In genomic region chr17:37701424-37702020, GRCh38 we compare ENCODE assay signal across 8 cellular contexts. TPM values are rescaled to one million over a fixed set of nuclear protein-coding genes. Genes with fewer than 3 reads are reported as not detected.
A peak's percentile ranks its signal among the peaks of the same experiment; 100 is the strongest.
DNase-seq lines count a peak whose midpoint lies in the region; ATAC-seq and TF ChIP-seq lines count a peak whose summit lies in the region.

No MANE protein-coding gene starts in this region.

- no peak overlapping the region for H3K4me3 Mint-ChIP-seq in T-cell

- no peaks in the 10 kb centered on the region for H3K9me3 Mint-ChIP-seq in T-cell

- peak; percentile 4 for DNase-seq in activated CD4-positive, CD25-positive, alpha-beta regulatory T cell treated with anti-CD3 and anti-CD28 coated beads, Interleukin-2, amount 50 U/mL, for 16 hours (ENCODE audit: low read depth, low spot score)
- DNase-seq in T-cell (peak in 25 of 34 experiments; percentile 2 to 32 (median 18)), brain microvascular endothelial cell (no peak), right lobe of liver (peak; percentile 48 to 71 (median 68)), OCI-M2 (lab: John Stamatoyannopoulos, UW; ENCODE audit: unreplicated experiment) (no peak)

- TF ChIP-seq CTCF in brain microvascular endothelial cell (IDR thresholded peaks at IDR 0.05; ENCODE audit: low read depth, low read length, missing control alignments): peak; percentile 81
- TF ChIP-seq CTCF in right lobe of liver (IDR thresholded peaks at IDR 0.05): peak; percentile 72 to 85 (median 84)

- POLR2A ChIA-PET in T-cell (lab: Charles Lee): no interaction called here

- H3K27ac ChIP-seq in brain microvascular endothelial cell (no peak overlapping the region), right lobe of liver (no peak overlapping the region)

- CTCF ChIA-PET in T-cell (lab: Charles Lee): interaction anchor here in 1 of 2 donors (0.5 kb wide), 1 partner anchor 13 kb away, joined by 7 read pairs; no protein-coding TSS in a partner anchor

- WGBS in right lobe of liver (ENCODE audit: insufficient coverage, low coverage, low lambda C conversion rate, missing lambda C conversion rate): 9% methylated on average over 5 of the region's 6 CpGs

- H3K36me3 ChIP-seq in brain microvascular endothelial cell (replicated peaks) (no peaks in the 10 kb centered on the region), right lobe of liver (peaks cover 0 to 6% (median 3%) of the 10 kb centered on the region in 4 donors)

- peaks cover 5 to 8% (median 5%) of the 10 kb centered on the region in 3 donors for H3K4me1 Mint-ChIP-seq in T-cell

- no peaks in the 10 kb centered on the region for H3K27me3 ChIP-seq in brain microvascular endothelial cell (replicated peaks)
- no peaks in the 10 kb centered on the region for H3K27me3 ChIP-seq in right lobe of liver

- no peak overlapping the region for H3K4me3 ChIP-seq in brain microvascular endothelial cell (ENCODE audit: low read depth, low read length)
- H3K4me3 ChIP-seq in right lobe of liver: no peak overlapping the region

- ATAC-seq in activated CD4-positive, CD25-positive, alpha-beta regulatory T cell treated with anti-CD3 and anti-CD28 coated beads, Interleukin-2, amount 50 U/mL, for 24 hours: no peak
- ATAC-seq in T-cell (replicated peaks in 1 of 4) (peak in 1 of 4 experiments; percentile 29), right lobe of liver (peak; percentile 68 to 95 (median 86)), HG03097 (IDR thresholded peaks at IDR 0.05; ENCODE audit: low FRiP score, unreplicated experiment) (no peak), GM18867 (IDR thresholded peaks at IDR 0.05; ENCODE audit: unreplicated experiment) (no peak)

- no peaks in the 10 kb centered on the region for H3K36me3 Mint-ChIP-seq in T-cell

- no peaks in the 10 kb centered on the region for H3K9me3 ChIP-seq in right lobe of liver

- H3K4me1 ChIP-seq in right lobe of liver: peaks cover 0 to 10% (median 0%) of the 10 kb centered on the region in 4 donors

- in situ Hi-C loops in brain microvascular endothelial cell (cut with HindIII; ENCODE audit: low pct_ligation_motif_present, low sequenced_read_pairs): no loop called here

- TF ChIP-seq POLR2A in right lobe of liver (IDR thresholded peaks at IDR 0.05): no peak

- no peak overlapping the region for H3K27ac Mint-ChIP-seq in T-cell

- intact Hi-C loops in right lobe of liver (cut with DNase I): no loop called here

- H3K27me3 Mint-ChIP-seq in T-cell: peaks cover 17 to 28% of the 10 kb centered on the region in 2 donors

RNA-seq across cellular contexts. Expression of gene HNF1B, which starts 43.3 kb away (rescaled TPM):
- under 1 TPM in 3 of 5 donors, not detected in 2; 0.10 to 0.19 (median 0.15) TPM for total RNA-seq in T-cell
- total RNA-seq in right lobe of liver: 1 to 10 TPM; 5.2 to 7.0 (median 5.7) TPM

RNA-seq across cellular contexts. Expression of gene DDX52, which starts 58.3 kb away (rescaled TPM):
- total RNA-seq in T-cell (10 to 100 TPM; 21.6 to 34.0 (median 25.7) TPM), right lobe of liver (10 to 100 TPM; 11.8 to 14.4 (median 13.1) TPM)

Comparison
In these comparisons a context has a peak if more than half of its experiments do, and no peak if none do; other contexts are left out.
1. DNase-seq: peak in activated CD4-positive, CD25-positive, alpha-beta regulatory T cell treated with anti-CD3 and anti-CD28 coated beads, Interleukin-2, amount 50 U/mL, for 16 hours (single experiment), T-cell (25 of 34) and right lobe of liver (3 of 3); none in brain microvascular endothelial cell (single experiment) and OCI-M2 (single experiment).
2. ATAC-seq: peak in right lobe of liver (4 of 4); none in activated CD4-positive, CD25-positive, alpha-beta regulatory T cell treated with anti-CD3 and anti-CD28 coated beads, Interleukin-2, amount 50 U/mL, for 24 hours (0 of 2), HG03097 (single experiment) and GM18867 (single experiment).
3. RNA of gene HNF1B, which starts 43.3 kb away (total RNA-seq): 5.2 to 7.0 TPM in right lobe of liver; 0.10 to 0.19 TPM in T-cell; every median in the first group is over 4 times any median in the second.